In genomic region chrX:48806088-48806487, GRCh38 we compare ENCODE assay signal across 29 cellular contexts. TPM values are rescaled to one million over a fixed set of nuclear protein-coding genes. Genes with fewer than 3 reads are reported as not detected.
DNase-seq lines count a peak whose midpoint lies in the region; ATAC-seq, FAIRE-seq and TF ChIP-seq lines count a peak whose summit lies in the region.
"Had no signal": no experiment of that assay in that cellular context is flagged by ENCODE, and none has a peak within 500 bp of the region (broad histone marks: within the 10 kb centered on the region; RNA-seq: fewer than 3 reads in every experiment).

No MANE protein-coding gene starts in this region.

- no peak overlapping the region for H3K27ac ChIP-seq in GM12878 (ENCODE audit: control insufficient read depth, insufficient read depth)
- H3K27ac ChIP-seq: 22Rv1, adrenal gland, PC-9, spleen, VCaP had no signal

- FAIRE-seq in GM12878 (lab: Jason Lieb, UNC) (no peak), GM19239 (lab: Jason Lieb, UNC) (no peak)
- FAIRE-seq: GM18507 had no signal

- TF ChIP-seq POLR2A in GM12878 (IDR thresholded peaks at IDR 0.05; ENCODE audit: low read depth, low read length) = no peak

- intact Hi-C loops in GM12878 (cut with micrococcal nuclease; ENCODE audit: unreplicated experiment) (no loop called here), left ventricle myocardium superior (cut with micrococcal nuclease) (no loop called here)

- H3K9me3 ChIP-seq in GM12878 (replicated peaks; ENCODE audit: control insufficient read depth, insufficient read depth, low read length) = no peaks in the 10 kb centered on the region
- H3K9me3 ChIP-seq: adrenal gland, spleen had no signal

- no TSS peak for BruUV-seq in GM12878 (replicated peaks; lab: Mats Ljungman, UMichigan)

- no peak overlapping the region for H3K4me3 Mint-ChIP-seq in stimulated activated naive CD8-positive, alpha-beta T cell treated with anti-CD3 and anti-CD28 coated beads, Interleukin-15, Interleukin-2, amounts not matched to agents 100 ng/mL and 50 ng/mL, for 24 hours
- H3K4me3 Mint-ChIP-seq: activated T-cell treated with anti-CD3 and anti-CD28 coated beads, Interleukin-2, amount 50 U/mL, for 4 hours; T-helper 17 cell; type B pancreatic cell had no signal

- no peaks in the 10 kb centered on the region for H3K27me3 Mint-ChIP-seq in stimulated activated naive CD8-positive, alpha-beta T cell treated with anti-CD3 and anti-CD28 coated beads, Interleukin-15, Interleukin-2, amounts not matched to agents 100 ng/mL and 50 ng/mL, for 24 hours
- H3K27me3 Mint-ChIP-seq: T-helper 17 cell, type B pancreatic cell had no signal

- H3K27ac Mint-ChIP-seq in stimulated activated naive CD8-positive, alpha-beta T cell treated with anti-CD3 and anti-CD28 coated beads, Interleukin-15, Interleukin-2, amounts not matched to agents 100 ng/mL and 50 ng/mL, for 24 hours = peak overlapping the region; percentile 32
- H3K27ac Mint-ChIP-seq: T-helper 17 cell, type B pancreatic cell had no signal

- TF ChIP-seq CTCF in GM12878 (IDR thresholded peaks at IDR 0.05 in 2 of 3, conservative IDR thresholded peaks at IDR 0.05 in 1 of 3; ENCODE audit: control insufficient read depth in 2 of 3, extremely low read depth in 1 of 3, insufficient read depth in 1 of 3, low read depth in 3 of 3, low read length in 3 of 3) = peak in 2 of 3 experiments; percentile 13 to 20; a peak in 1 of 6 replicates
- TF ChIP-seq CTCF in omental fat pad (IDR thresholded peaks at IDR 0.05) = no peak

- no peaks in the 10 kb centered on the region for H3K9me3 Mint-ChIP-seq in stimulated activated naive CD8-positive, alpha-beta T cell treated with anti-CD3 and anti-CD28 coated beads, Interleukin-15, Interleukin-2, amounts not matched to agents 100 ng/mL and 50 ng/mL, for 24 hours
- H3K9me3 Mint-ChIP-seq: activated T-cell treated with anti-CD3 and anti-CD28 coated beads, Interleukin-2, amount 50 U/mL, for 4 hours; type B pancreatic cell had no signal

- DNase-seq in DMS 273 (lab: John Stamatoyannopoulos, UW; ENCODE audit: unreplicated experiment) (peak; percentile 16), DMS 273 treated with DMSO at 0.1 percent for 48 hours (lab: John Stamatoyannopoulos, UW) (no peak), GM12878 (ENCODE audit: low read depth, low spot score) (no peak), left ventricle myocardium superior (no peak), GM19239 (ENCODE audit: insufficient read length, low spot score) (no peak), omental fat pad (ENCODE audit: low spot score) (no peak)
- no peak for DNase-seq in stimulated activated naive CD8-positive, alpha-beta T cell treated with anti-CD3 and anti-CD28 coated beads, Interleukin-15, Interleukin-2, amounts not matched to agents 100 U/mL and 50 U/mL, for 24 hours
- DNase-seq: activated CD4-positive, alpha-beta T cell treated with anti-CD3 and anti-CD28 coated beads, Interleukin-2, amount 50 U/mL, for 48 hours; activated T-cell treated with anti-CD3 and anti-CD28 coated beads, Interleukin-2, amount 50 U/mL, for 4 hours; adrenal gland; COR-L47; dermis blood vessel endothelial cell; EL; NCI-H1436 treated with DMSO at 0.1 percent for 48 hours; NCI-H2171 treated with DMSO at 0.1 percent for 48 hours; NCI-H526 treated with DMSO at 0.1 percent for 48 hours; PC-9; stimulated activated CD4-positive, alpha-beta T cell treated with anti-CD3 and anti-CD28 coated beads, Interleukin-4, amount 100 ng/mL, for 24 hours; T-helper 17 cell had no signal

- no peak overlapping the region for H3K4me2 ChIP-seq in GM12878 (ENCODE audit: control insufficient read depth, insufficient read depth)
- H3K4me2 ChIP-seq: PC-9 had no signal

- no peaks in the 10 kb centered on the region for H4K20me1 ChIP-seq in GM12878 (ENCODE audit: control insufficient read depth, insufficient read depth)

- POLR2A ChIA-PET in GM12878 (lab: Charles Lee) = interaction anchor here (0.6 kb wide), 1 partner anchor 254 kb away, joined by 3 read pairs; no protein-coding TSS in a partner anchor

- H2AFZ ChIP-seq in GM12878 (ENCODE audit: control insufficient read depth, low read depth, low read length) = no peak overlapping the region
- H2AFZ ChIP-seq: PC-9 had no signal

- H3K79me2 ChIP-seq in GM12878 (ENCODE audit: control insufficient read depth, insufficient read depth, low read length) = no peaks in the 10 kb centered on the region

- TF ChIP-seq EP300 in GM12878 (IDR thresholded peaks at IDR 0.05; ENCODE audit: borderline replicate concordance in 1 of 2, control insufficient read depth in 1 of 2, low read depth in 2 of 2, low read length in 2 of 2) = no peak

- H3K36me3 ChIP-seq in GM12878 (ENCODE audit: control insufficient read depth in 2 of 2, insufficient read depth in 2 of 2, low read length in 1 of 2) = peaks cover 0 to 3% of the 10 kb centered on the region in 2 experiments; a peak in 1 of 4 replicates

- peaks cover 28% of the 10 kb centered on the region for H3K4me1 Mint-ChIP-seq in stimulated activated naive CD8-positive, alpha-beta T cell treated with anti-CD3 and anti-CD28 coated beads, Interleukin-15, Interleukin-2, amounts not matched to agents 100 ng/mL and 50 ng/mL, for 24 hours (ENCODE audit: low read depth)

- CTCF ChIA-PET in GM12878 (lab: Yijun Ruan, JAX) = no interaction called here

- no peak overlapping the region for H3K4me3 ChIP-seq in GM12878
- H3K4me3 ChIP-seq: adrenal gland, PC-9, spleen had no signal

- H3K36me3 Mint-ChIP-seq in stimulated activated naive CD8-positive, alpha-beta T cell treated with anti-CD3 and anti-CD28 coated beads, Interleukin-15, Interleukin-2, amounts not matched to agents 100 ng/mL and 50 ng/mL, for 24 hours (ENCODE audit: low read depth) = peaks cover 16% of the 10 kb centered on the region

- ATAC-seq in stimulated activated naive CD8-positive, alpha-beta T cell treated with anti-CD3 and anti-CD28 coated beads, Interleukin-15, Interleukin-2, amounts not matched to agents 100 U/mL and 50 U/mL, for 24 hours = no peak
- ATAC-seq in GM12878 (no peak), left ventricle myocardium superior (no peak), omental fat pad (ENCODE audit: low FRiP score) (no peak)
- ATAC-seq: activated T-cell treated with anti-CD3 and anti-CD28 coated beads, Interleukin-2, amount 50 U/mL, for 4 hours; T-helper 17 cell had no signal

- H3K4me1 ChIP-seq in GM12878 (ENCODE audit: control insufficient read depth, insufficient read depth, low read length) = no peaks in the 10 kb centered on the region
- H3K4me1 ChIP-seq: adrenal gland had no signal

- H3K9ac ChIP-seq in GM12878 (ENCODE audit: control insufficient read depth, insufficient read depth, low read length) = no peak overlapping the region

- H3K27me3 ChIP-seq in GM12878 (replicated peaks in 1 of 2; ENCODE audit: control insufficient read depth in 2 of 2, insufficient read depth in 2 of 2, low read length in 1 of 2) = no peaks in the 10 kb centered on the region
- H3K27me3 ChIP-seq: adrenal gland, spleen had no signal

- WGBS in GM12878 (ENCODE audit: insufficient coverage, insufficient replicate concordance, low lambda C conversion rate, missing lambda C conversion rate) = 84% methylated on average over 5 of the region's 5 CpGs

- peak; percentile 26 for TF ChIP-seq RAD21 in GM12878 (IDR thresholded peaks at IDR 0.05; ENCODE audit: insufficient read depth, low read depth, low read length)

- SMC1A ChIA-PET in GM12878 (lab: Charles Lee; ENCODE audit: uncharacterized antibody, unreplicated experiment) = interaction anchor here (0.9 to 1.6 kb wide), 3 partner anchors 94 to 140 kb away, joined by 3 to 4 read pairs (median 3); partner anchors contain the start of gene WAS

- RAD21 ChIA-PET in GM12878 (lab: Charles Lee; ENCODE audit: unreplicated experiment) = interaction anchor here (1.0 kb wide), 1 partner anchor 131 kb away, joined by 4 read pairs; no protein-coding TSS in a partner anchor

- in situ Hi-C loops in GM12878 (cut with MboI) = loop anchor here (10.0 kb wide), 1 partner anchor 379 kb away; the partner anchor contains the start of gene PRICKLE3

RNA-seq across cellular contexts. Expression of gene HDAC6, which starts 4.2 kb away (rescaled TPM):
- total RNA-seq in GM12878 (2013; cell fraction: nucleolus; rRNA removed) = 81.6 and 86.0 TPM in 2 replicates
- total RNA-seq in GM12878 (2014; rRNA removed) (32.9 and 34.7 TPM in 2 replicates), GM12878 (2014; rRNA removed; fragmentation: Illumina TruSeq; extraction: Trizol) (24.0 and 25.8 TPM in 2 replicates), GM12878 (2021) (40.4 and 47.0 TPM in 2 replicates), left ventricle myocardium superior (44.4 TPM), omental fat pad (10 to 100 TPM; 36.5 to 63.2 (median 54.5) TPM)
- 21.8 TPM for polyA plus RNA-seq in GM12878 (2011; ENCODE audit: low read depth)
- polyA plus RNA-seq in GM12878 (2011; rRNA removed) (21.7 and 26.7 TPM in 2 replicates), GM12878 (2014; fragmentation: Illumina TruSeq; extraction: Trizol) (38.6 and 39.0 TPM in 2 replicates), GM12878 (2014; fragmentation: Nextera tagmentation; extraction: Ambion mirVana) (10 to 100 TPM in 1 of 2 experiments, 1 to 10 TPM in 1; 8.3 to 17.5 TPM), GM12878 (2014; rRNA removed) (28.5 and 35.3 TPM in 2 replicates), GM12878 (2016; fragmentation: Nextera tagmentation; extraction: Ambion mirVana) (10 to 100 TPM; 36.1 to 39.0 TPM)
- 18.2 and 19.7 TPM in 2 replicates for polyA plus RNA-seq in GM12878 (2011; cell fraction: cytosol; rRNA removed)
- polyA plus RNA-seq in GM12878 (2011; cell fraction: nucleus; rRNA removed) = 110 and 119 TPM in 2 replicates
- polyA plus RNA-seq in GM12878 (2012) = 34.4 and 42.1 TPM in 2 replicates
- 24.3 and 24.7 TPM in 2 replicates for polyA minus RNA-seq in GM12878 (2011; rRNA and poly(A)+ RNA removed)
- polyA minus RNA-seq in GM12878 (2011; cell fraction: cytosol; rRNA and poly(A)+ RNA removed) = 6.3 and 8.9 TPM in 2 replicates
- polyA minus RNA-seq in GM12878 (2011; cell fraction: nucleus; rRNA and poly(A)+ RNA removed) = 24.1 and 34.5 TPM in 2 replicates

RNA-seq across cellular contexts. Expression of gene GATA1, which starts 19.7 kb away (rescaled TPM):
- not detected in 2 replicates for total RNA-seq in GM12878 (2013; cell fraction: nucleolus; rRNA removed)
- total RNA-seq in GM12878 (2014; rRNA removed) (not detected in 2 replicates), GM12878 (2014; rRNA removed; fragmentation: Illumina TruSeq; extraction: Trizol) (not detected in 2 replicates), GM12878 (2021) (0.13 and 0.36 TPM in 2 replicates), left ventricle myocardium superior (not detected), omental fat pad (not detected)
- not detected for polyA plus RNA-seq in GM12878 (2011; ENCODE audit: low read depth)
- polyA plus RNA-seq in GM12878 (2011; rRNA removed) (not detected in 2 replicates), GM12878 (2014; fragmentation: Illumina TruSeq; extraction: Trizol) (not detected in 2 replicates), GM12878 (2014; fragmentation: Nextera tagmentation; extraction: Ambion mirVana) (not detected), GM12878 (2014; rRNA removed) (0.24 TPM in 1 of 2 replicates, not detected in the other), GM12878 (2016; fragmentation: Nextera tagmentation; extraction: Ambion mirVana) (not detected)
- polyA plus RNA-seq in GM12878 (2011; cell fraction: cytosol; rRNA removed) = not detected in 2 replicates
- polyA plus RNA-seq in GM12878 (2011; cell fraction: nucleus; rRNA removed) = not detected in 2 replicates
- polyA plus RNA-seq in GM12878 (2012) = not detected in 2 replicates
- polyA minus RNA-seq in GM12878 (2011; rRNA and poly(A)+ RNA removed) = not detected in 2 replicates
- not detected in 2 replicates for polyA minus RNA-seq in GM12878 (2011; cell fraction: cytosol; rRNA and poly(A)+ RNA removed)
- not detected in 2 replicates for polyA minus RNA-seq in GM12878 (2011; cell fraction: nucleus; rRNA and poly(A)+ RNA removed)
- total RNA-seq: dermis blood vessel endothelial cell, fibroblast of villous mesenchyme, lower leg skin, PC-9, renal cortical epithelial cell had no signal
- polyA plus RNA-seq: adrenal gland had no signal

RNA-seq across cellular contexts. Expression of gene ERAS, which starts 20.2 kb away (rescaled TPM):
- total RNA-seq in GM12878 (2013; cell fraction: nucleolus; rRNA removed) = not detected in 2 replicates
- total RNA-seq in GM12878 (2014; rRNA removed) (not detected in 2 replicates), GM12878 (2014; rRNA removed; fragmentation: Illumina TruSeq; extraction: Trizol) (not detected in 2 replicates), GM12878 (2021) (not detected in 2 replicates), left ventricle myocardium superior (not detected), omental fat pad (not detected)
- not detected for polyA plus RNA-seq in GM12878 (2011; ENCODE audit: low read depth)
- polyA plus RNA-seq in GM12878 (2011; rRNA removed) (not detected in 2 replicates), GM12878 (2014; fragmentation: Illumina TruSeq; extraction: Trizol) (not detected in 2 replicates), GM12878 (2014; fragmentation: Nextera tagmentation; extraction: Ambion mirVana) (not detected), GM12878 (2014; rRNA removed) (not detected in 2 replicates), GM12878 (2016; fragmentation: Nextera tagmentation; extraction: Ambion mirVana) (not detected)
- not detected in 2 replicates for polyA plus RNA-seq in GM12878 (2011; cell fraction: cytosol; rRNA removed)
- not detected in 2 replicates for polyA plus RNA-seq in GM12878 (2011; cell fraction: nucleus; rRNA removed)
- polyA plus RNA-seq in GM12878 (2012) = 0.12 TPM in 1 of 2 replicates, not detected in the other
- not detected in 2 replicates for polyA minus RNA-seq in GM12878 (2011; rRNA and poly(A)+ RNA removed)
- polyA minus RNA-seq in GM12878 (2011; cell fraction: cytosol; rRNA and poly(A)+ RNA removed) = not detected in 2 replicates
- polyA minus RNA-seq in GM12878 (2011; cell fraction: nucleus; rRNA and poly(A)+ RNA removed) = not detected in 2 replicates
- total RNA-seq: adrenal gland, dermis blood vessel endothelial cell, fibroblast of villous mesenchyme, lower leg skin, mucosa of gallbladder, PC-9, T-helper 17 cell had no signal

RNA-seq across cellular contexts. Expression of gene PCSK1N, which starts 29.3 kb away (rescaled TPM):
- not detected in 2 replicates for total RNA-seq in GM12878 (2013; cell fraction: nucleolus; rRNA removed)
- total RNA-seq in GM12878 (2014; rRNA removed) = not detected in 2 replicates
- not detected in 2 replicates for total RNA-seq in GM12878 (2014; rRNA removed; fragmentation: Illumina TruSeq; extraction: Trizol)
- total RNA-seq in GM12878 (2021) = not detected in 2 replicates
- not detected for polyA plus RNA-seq in GM12878 (2011; ENCODE audit: low read depth)
- not detected in 2 replicates for polyA plus RNA-seq in GM12878 (2011; rRNA removed)
- polyA plus RNA-seq in GM12878 (2011; cell fraction: cytosol; rRNA removed) = not detected in 2 replicates
- polyA plus RNA-seq in GM12878 (2011; cell fraction: nucleus; rRNA removed) = not detected in 2 replicates
- polyA plus RNA-seq in GM12878 (2012) = not detected in 2 replicates
- polyA plus RNA-seq in GM12878 (2014; fragmentation: Illumina TruSeq; extraction: Trizol) = not detected in 2 replicates
- not detected for polyA plus RNA-seq in GM12878 (2014; fragmentation: Nextera tagmentation; extraction: Ambion mirVana)
- polyA plus RNA-seq in GM12878 (2014; rRNA removed) = not detected in 2 replicates
- polyA plus RNA-seq in GM12878 (2016; fragmentation: Nextera tagmentation; extraction: Ambion mirVana) = under 1 TPM in 1 of 2 experiments, not detected in 1; 0.19 TPM
- polyA minus RNA-seq in GM12878 (2011; rRNA and poly(A)+ RNA removed) = not detected in 2 replicates
- not detected in 2 replicates for polyA minus RNA-seq in GM12878 (2011; cell fraction: cytosol; rRNA and poly(A)+ RNA removed)
- polyA minus RNA-seq in GM12878 (2011; cell fraction: nucleus; rRNA and poly(A)+ RNA removed) = not detected in 2 replicates
- 0.32 TPM for total RNA-seq in left ventricle myocardium superior
- 1 to 10 TPM in 2 of 4 donors, under 1 TPM in 1, not detected in 1; 0.93 to 2.3 (median 1.4) TPM for total RNA-seq in omental fat pad
- total RNA-seq: fibroblast of villous mesenchyme, PC-9 had no signal

RNA-seq across cellular contexts. Expression of gene GLOD5, which starts 44.5 kb away (rescaled TPM):
- total RNA-seq in GM12878 (2013; cell fraction: nucleolus; rRNA removed) = not detected in 2 replicates
- not detected in 2 replicates for total RNA-seq in GM12878 (2014; rRNA removed)
- total RNA-seq in GM12878 (2014; rRNA removed; fragmentation: Illumina TruSeq; extraction: Trizol) = not detected in 2 replicates
- total RNA-seq in GM12878 (2021) = not detected in 2 replicates
- not detected for polyA plus RNA-seq in GM12878 (2011; ENCODE audit: low read depth)
- polyA plus RNA-seq in GM12878 (2011; rRNA removed) = not detected in 2 replicates
- not detected in 2 replicates for polyA plus RNA-seq in GM12878 (2011; cell fraction: cytosol; rRNA removed)
- polyA plus RNA-seq in GM12878 (2011; cell fraction: nucleus; rRNA removed) = not detected in 2 replicates
- polyA plus RNA-seq in GM12878 (2012) = not detected in 2 replicates
- not detected in 2 replicates for polyA plus RNA-seq in GM12878 (2014; fragmentation: Illumina TruSeq; extraction: Trizol)
- polyA plus RNA-seq in GM12878 (2014; fragmentation: Nextera tagmentation; extraction: Ambion mirVana) = not detected
- polyA plus RNA-seq in GM12878 (2014; rRNA removed) = not detected in 2 replicates
- not detected for polyA plus RNA-seq in GM12878 (2016; fragmentation: Nextera tagmentation; extraction: Ambion mirVana)
- polyA minus RNA-seq in GM12878 (2011; rRNA and poly(A)+ RNA removed) = not detected in 2 replicates
- not detected in 2 replicates for polyA minus RNA-seq in GM12878 (2011; cell fraction: cytosol; rRNA and poly(A)+ RNA removed)
- not detected in 2 replicates for polyA minus RNA-seq in GM12878 (2011; cell fraction: nucleus; rRNA and poly(A)+ RNA removed)
- not detected for total RNA-seq in left ventricle myocardium superior
- not detected for total RNA-seq in omental fat pad
- total RNA-seq: activated T-cell treated with anti-CD3 and anti-CD28 coated beads, Interleukin-2, amount 50 U/mL, for 4 hours; adrenal gland; dermis blood vessel endothelial cell; fibroblast of villous mesenchyme; lower leg skin; PC-9; renal cortical epithelial cell; spleen; T-helper 17 cell had no signal
- polyA plus RNA-seq: adrenal gland, spleen had no signal

Comparison
In these comparisons a context has a peak if more than half of its experiments do, and no peak if none do; other contexts are left out.
1. CTCF ChIP-seq: peak in GM12878 (2 of 3); none in omental fat pad (0 of 3).